In genomic region chr4:173051697-173052096, GRCh38 we compare ENCODE assay signal across 18 cellular contexts.
DNase-seq lines count a peak whose midpoint lies in the region; ATAC-seq and TF ChIP-seq lines count a peak whose summit lies in the region.
"Had no signal": no experiment of that assay in that cellular context is flagged by ENCODE, and none has a peak within 500 bp of the region (broad histone marks: within the 10 kb centered on the region; RNA-seq: fewer than 3 reads in every experiment).

No MANE protein-coding gene starts in this region.

- DNase-seq in EH (ENCODE audit: low read depth) = peak; percentile 22
- DNase-seq in foreskin fibroblast = peak; percentile 4 to 41
- DNase-seq in psoas muscle = no peak
- DNase-seq in omental fat pad (ENCODE audit: low spot score) = no peak
- DNase-seq in stimulated activated CD4-positive, alpha-beta T cell treated with anti-CD3 and anti-CD28 coated beads, Interleukin-1b, Interleukin-23, amount 100 ng/mL, for 48 hours = no peak
- no peak for DNase-seq in activated naive CD4-positive, alpha-beta T cell treated with anti-CD3 and anti-CD28 coated beads for 36 hours
- no peak for DNase-seq in NCI-H1694 treated with DMSO at 0.1 percent for 48 hours (lab: John Stamatoyannopoulos, UW)
- DNase-seq: activated CD4-positive, CD25-positive, alpha-beta regulatory T cell treated with anti-CD3 and anti-CD28 coated beads, Interleukin-2, amount 50 U/mL, for 72 hours; activated CD8-positive, alpha-beta memory T cell treated with anti-CD3 and anti-CD28 coated beads, Interleukin-2, amount 50 U/mL, for 48 hours; hippocampal formation; left lung; NCI-H1436 treated with DMSO at 0.1 percent for 48 hours; NCI-H510A; nephron progenitor cell; stimulated activated naive CD8-positive, alpha-beta T cell treated with anti-CD3 and anti-CD28 coated beads, Interleukin-15, Interleukin-2, amounts not matched to agents 100 U/mL and 50 U/mL, for 24 hours had no signal

- no peaks in the 10 kb centered on the region for H3K36me3 Mint-ChIP-seq in activated naive CD4-positive, alpha-beta T cell treated with anti-CD3 and anti-CD28 coated beads for 36 hours (ENCODE audit: low read depth)
- H3K36me3 Mint-ChIP-seq: activated naive CD8-positive, alpha-beta T cell had no signal

- H3K27me3 ChIP-seq in psoas muscle (ENCODE audit: insufficient read depth in 3 of 3, low read length in 2 of 3) = no peaks in the 10 kb centered on the region
- H3K27me3 ChIP-seq: left lung had no signal

- H3K4me3 Mint-ChIP-seq in activated naive CD4-positive, alpha-beta T cell treated with anti-CD3 and anti-CD28 coated beads for 36 hours = no peak overlapping the region
- H3K4me3 Mint-ChIP-seq: activated naive CD8-positive, alpha-beta T cell; nephron progenitor cell had no signal

- peaks cover 5% of the 10 kb centered on the region for H3K27me3 Mint-ChIP-seq in activated naive CD4-positive, alpha-beta T cell treated with anti-CD3 and anti-CD28 coated beads for 36 hours (ENCODE audit: low read depth)

- H3K4me1 Mint-ChIP-seq in activated naive CD4-positive, alpha-beta T cell treated with anti-CD3 and anti-CD28 coated beads for 36 hours (ENCODE audit: low read depth) = no peaks in the 10 kb centered on the region

- H3K27ac Mint-ChIP-seq in activated naive CD4-positive, alpha-beta T cell treated with anti-CD3 and anti-CD28 coated beads for 36 hours = no peak overlapping the region
- H3K27ac Mint-ChIP-seq: activated naive CD8-positive, alpha-beta T cell had no signal

- CTCF ChIA-PET in activated naive CD4-positive, alpha-beta T cell treated with anti-CD3 and anti-CD28 coated beads for 36 hours (lab: Charles Lee) = no interaction called here

- TF ChIP-seq CTCF in WI38 (IDR thresholded peaks at IDR 0.05; ENCODE audit: low read depth, low read length) = no peak
- TF ChIP-seq CTCF in foreskin fibroblast (IDR thresholded peaks at IDR 0.05; ENCODE audit: low read depth, low read length) = no peak
- TF ChIP-seq CTCF in psoas muscle (IDR thresholded peaks at IDR 0.05) = no peak
- TF ChIP-seq CTCF in omental fat pad (IDR thresholded peaks at IDR 0.05) = no peak

- WGBS in psoas muscle, 3 donors = 35 to 36% (median 35%) methylated on average over 9 of the region's 9 CpGs

- ATAC-seq in psoas muscle (no peak), omental fat pad (ENCODE audit: low FRiP score) (no peak)
- ATAC-seq: left lung; stimulated activated naive CD8-positive, alpha-beta T cell treated with anti-CD3 and anti-CD28 coated beads, Interleukin-15, Interleukin-2, amounts not matched to agents 100 U/mL and 50 U/mL, for 24 hours had no signal

- no peak overlapping the region for H3K27ac ChIP-seq in psoas muscle
- H3K27ac ChIP-seq: left lung, skin epidermis had no signal

- no peaks in the 10 kb centered on the region for H3K36me3 ChIP-seq in psoas muscle (ENCODE audit: insufficient read depth in 1 of 2, low read depth in 1 of 2)
- H3K36me3 ChIP-seq: left lung had no signal

- H3K4me3 ChIP-seq in WI38 (ENCODE audit: low read depth, low read length) = peak overlapping the region; percentile 15; the same call in 1 of the 2 replicates
- H3K4me3 ChIP-seq in foreskin fibroblast (ENCODE audit: low read depth in 1 of 2, low read length in 2 of 2) = no peak overlapping the region
- peak overlapping the region; percentile 9 for H3K4me3 ChIP-seq in psoas muscle
- H3K4me3 ChIP-seq: left lung, skin epidermis had no signal

- H3K9me3 ChIP-seq in psoas muscle = no peaks in the 10 kb centered on the region
- H3K9me3 ChIP-seq: left lung had no signal

- intact Hi-C loops in psoas muscle (cut with DNase I) = no loop called here
- intact Hi-C loops in activated naive CD4-positive, alpha-beta T cell treated with anti-CD3 and anti-CD28 coated beads for 36 hours (cut with micrococcal nuclease) = no loop called here

- H3K9me3 Mint-ChIP-seq in activated naive CD4-positive, alpha-beta T cell treated with anti-CD3 and anti-CD28 coated beads for 36 hours = no peaks in the 10 kb centered on the region
- H3K9me3 Mint-ChIP-seq: nephron progenitor cell had no signal

- no peaks in the 10 kb centered on the region for H3K4me1 ChIP-seq in psoas muscle
- H3K4me1 ChIP-seq: left lung had no signal

Comparison
In these comparisons a context has a peak if more than half of its experiments do, and no peak if none do; other contexts are left out.
1. DNase-seq: peak in EH (single experiment) and foreskin fibroblast (2 of 2); none in psoas muscle (0 of 2), omental fat pad (single experiment), stimulated activated CD4-positive, alpha-beta T cell treated with anti-CD3 and anti-CD28 coated beads, Interleukin-1b, Interleukin-23, amount 100 ng/mL, for 48 hours (single experiment), activated naive CD4-positive, alpha-beta T cell treated with anti-CD3 and anti-CD28 coated beads for 36 hours (single experiment) and NCI-H1694 treated with DMSO at 0.1 percent for 48 hours (single experiment).
2. H3K4me3 ChIP-seq: peak in WI38 (single experiment) and psoas muscle (single experiment); none in foreskin fibroblast (0 of 2).